In genomic region chr18:50281295-50281971, GRCh38 we compare ENCODE assay signal across 8 cellular contexts. TPM values are rescaled to one million over a fixed set of nuclear protein-coding genes. Genes with fewer than 3 reads are reported as not detected.
A peak's percentile ranks its signal among the peaks of the same experiment; 100 is the strongest.
DNase-seq lines count a peak whose midpoint lies in the region; ATAC-seq, FAIRE-seq and TF ChIP-seq lines count a peak whose summit lies in the region.

MBD1 (minus strand) TSS chr18:50281523; CDS start chr18:50279992, 1,531 bp downstream.

- peak; percentile 92 for ATAC-seq in HG03432 (IDR thresholded peaks at IDR 0.05; ENCODE audit: unreplicated experiment)

- peak within 1 kb of the TSS; percentile 99 for H3K9ac ChIP-seq in keratinocyte (ENCODE audit: control insufficient read depth, extremely low read depth, insufficient read depth, low read length)

- FAIRE-seq in keratinocyte (lab: Jason Lieb, UNC): peak; percentile 69

- no peaks in the 10 kb centered on the region for H3K9me3 ChIP-seq in keratinocyte (ENCODE audit: control insufficient read depth, low read depth, low read length)

- peaks cover 62% of the 10 kb centered on the region for H3K4me1 ChIP-seq in keratinocyte (ENCODE audit: control insufficient read depth, extremely low read depth, insufficient read depth, low read length)

- H3K4me2 ChIP-seq in keratinocyte (ENCODE audit: control insufficient read depth, extremely low read depth, insufficient read depth, low read depth, low read length): peak within 1 kb of the TSS; percentile 81

- no peaks in the 10 kb centered on the region for H3K27me3 ChIP-seq in keratinocyte (ENCODE audit: control insufficient read depth, extremely low read depth, insufficient read depth, low read length)

- peaks cover 61% of the 10 kb centered on the region for H3K79me2 ChIP-seq in keratinocyte (ENCODE audit: control insufficient read depth, insufficient read depth, low read length)

- H3K9me1 ChIP-seq in keratinocyte (ENCODE audit: control insufficient read depth, extremely low read depth, insufficient read depth, low read length): peaks cover 3% of the 10 kb centered on the region

- H4K20me1 ChIP-seq in keratinocyte (ENCODE audit: control insufficient read depth, extremely low read depth, insufficient read depth, low read length): no peaks in the 10 kb centered on the region

- DNase-seq in Ammon's horn (ENCODE audit: low spot score): peak; percentile 99
- peak; percentile 84 for DNase-seq in NCI-H510A (lab: John Stamatoyannopoulos, UW)
- DNase-seq in activated CD4-positive, alpha-beta T cell treated with anti-CD3 and anti-CD28 coated beads for 1 hour: peak; percentile 95
- peak; percentile 97 for DNase-seq in cerebellum (ENCODE audit: low spot score)
- DNase-seq in keratinocyte (ENCODE audit: low read depth, low spot score): peak; percentile 88
- DNase-seq in stimulated activated CD4-positive, alpha-beta T cell treated with anti-CD3 and anti-CD28 coated beads, Interleukin-15, amount 100 ng/mL, for 1 hour (ENCODE audit: low read depth in 1 of 2, low spot score in 1 of 2): peak; percentile 90 to 94

- H3K27ac ChIP-seq in keratinocyte (ENCODE audit: control insufficient read depth, insufficient read depth, low read length): peak within 1 kb of the TSS; percentile 98

- H2AFZ ChIP-seq in keratinocyte (ENCODE audit: control insufficient read depth, low read length): peak within 1 kb of the TSS; percentile 89

- peak; percentile 92 for TF ChIP-seq POLR2A in GM19099 (IDR thresholded peaks at IDR 0.05; ENCODE audit: extremely low read depth, insufficient read length, low read depth)

- dilution Hi-C loops in keratinocyte (cut with MboI; ENCODE audit: extremely low pct_ligation_motif_present, low sequenced_read_pairs): no loop called here

- H3K36me3 ChIP-seq in keratinocyte (ENCODE audit: control insufficient read depth in 2 of 2, extremely low read depth in 1 of 2, insufficient read depth in 2 of 2, low read length in 2 of 2): peaks cover 24 to 55% of the 10 kb centered on the region in 2 experiments

- H3K4me3 ChIP-seq in keratinocyte (ENCODE audit: control insufficient read depth in 2 of 3, extremely low read depth in 1 of 3, insufficient read depth in 2 of 3, low read depth in 1 of 3, low read length in 3 of 3): peak within 1 kb of the TSS; percentile 85 to 100 (median 99)

- peak in 2 of 3 experiments; percentile 14 to 22 for TF ChIP-seq CTCF in keratinocyte (optimal IDR thresholded peaks at IDR 0.05 in 1 of 3, IDR thresholded peaks at IDR 0.05 in 1 of 3, conservative IDR thresholded peaks at IDR 0.05 in 1 of 3; ENCODE audit: extremely low read depth in 1 of 3, insufficient read depth in 2 of 3, low read length in 3 of 3)

RNA-seq across cellular contexts. Expression of gene MBD1, which starts in this region (rescaled TPM):
- total RNA-seq in cerebellum: 57.1 TPM
- polyA plus RNA-seq in keratinocyte: 64.2 to 77.5 TPM (median 73.9 TPM) in 3 replicates
- polyA plus RNA-seq in keratinocyte (2011; ENCODE audit: low read depth): 50.0 TPM
- polyA plus RNA-seq in keratinocyte (2011; cell fraction: cytosol; rRNA removed): 46.4 and 65.0 TPM in 2 replicates
- 196 TPM in 2 replicates for polyA plus RNA-seq in keratinocyte (2011; cell fraction: nucleus; rRNA removed)
- 56.9 and 76.5 TPM in 2 replicates for polyA plus RNA-seq in keratinocyte (2012; ENCODE audit: low replicate concordance)
- 53.6 to 123 TPM (median 64.1 TPM) in 3 replicates for polyA minus RNA-seq in keratinocyte
- 95.5 TPM for polyA minus RNA-seq in keratinocyte (2011; cell fraction: cytosol; rRNA and poly(A)+ RNA removed)
- polyA minus RNA-seq in keratinocyte (2011; cell fraction: nucleus; rRNA and poly(A)+ RNA removed): 75.7 and 78.0 TPM in 2 replicates

Comparison
In these comparisons a context has a peak if more than half of its experiments do, and no peak if none do; other contexts are left out.
1. Peak in every context shown above with its lines: DNase-seq, ATAC-seq, H3K4me3 ChIP-seq and H3K27ac ChIP-seq.